Comparison of ENCODE assay signal across 8 cellular contexts in the genomic region with DNA sequence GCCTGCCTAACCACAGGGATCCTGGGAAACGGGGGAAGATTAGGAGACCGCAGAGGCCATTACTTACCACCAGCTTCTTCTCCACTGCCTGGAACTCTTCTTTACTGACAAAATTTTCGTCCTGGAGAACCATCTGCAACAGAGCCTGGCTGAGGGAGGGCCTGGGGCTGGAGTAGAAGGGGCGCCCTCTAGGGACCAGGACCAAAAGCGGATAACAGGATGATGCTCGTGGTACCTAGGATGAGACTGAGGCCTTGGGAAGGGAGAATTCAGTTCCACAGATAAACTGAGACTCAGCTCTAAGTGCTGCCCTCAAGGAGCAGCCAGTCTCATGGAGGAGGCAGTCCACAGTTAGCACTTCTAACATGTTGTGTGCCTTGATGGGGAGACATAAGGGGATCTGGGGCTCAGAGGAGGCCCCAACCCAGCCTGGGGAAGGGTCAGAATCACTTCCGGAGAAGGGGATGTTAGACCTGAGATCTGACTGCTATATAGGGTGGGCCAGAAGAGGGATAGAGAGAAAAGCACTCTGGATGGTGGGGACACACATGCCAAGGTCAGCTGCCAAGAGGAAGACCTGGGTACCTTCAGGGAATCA. TPM values are rescaled to one million over a fixed set of nuclear protein-coding genes. Genes with fewer than 3 reads are reported as not detected.
DNase-seq lines count a peak whose midpoint lies in the region; ATAC-seq and TF ChIP-seq lines count a peak whose summit lies in the region.

No MANE protein-coding gene starts in this region.

- H3K9me3 ChIP-seq in skeletal muscle satellite cell (replicated peaks; ENCODE audit: low read length), result no peaks in the 10 kb centered on the region

- H3K4me3 ChIP-seq in epithelial cell of proximal tubule (ENCODE audit: low read depth, low read length) (no peak overlapping the region), skeletal muscle satellite cell (ENCODE audit: low read length) (no peak overlapping the region)

- CTCF ChIA-PET in RWPE1 (lab: Yijun Ruan, JAX), result interaction anchor here (1.0 kb wide), 1 partner anchor 97 kb away, joined by 3 read pairs; no protein-coding TSS in a partner anchor

- POLR2A ChIA-PET in RWPE1 (lab: Yijun Ruan, JAX; ENCODE audit: low non-redundant PET), result interaction anchor here (1.6 kb wide), 1 partner anchor 13 kb away, joined by 6 read pairs; no protein-coding TSS in a partner anchor

- H3K36me3 ChIP-seq in skeletal muscle satellite cell (ENCODE audit: insufficient read depth, low read length), result no peaks in the 10 kb centered on the region

- TF ChIP-seq CTCF in 22Rv1 (IDR thresholded peaks at IDR 0.05), result peak; percentile 77
- no peak; the same call in 1 of the 2 replicates for TF ChIP-seq CTCF in RWPE1 (conservative IDR thresholded peaks at IDR 0.05; ENCODE audit: low read depth)
- peak; percentile 65 for TF ChIP-seq CTCF in epithelial cell of proximal tubule (conservative IDR thresholded peaks at IDR 0.05; ENCODE audit: low read depth, low read length)

- no peaks in the 10 kb centered on the region for H3K27me3 ChIP-seq in skeletal muscle satellite cell (ENCODE audit: control insufficient read depth, insufficient read depth, low read length)

- H3K4me2 ChIP-seq in skeletal muscle satellite cell (ENCODE audit: low read length), result peak overlapping the region; percentile 94

- peak overlapping the region; percentile 83 for H3K9ac ChIP-seq in skeletal muscle satellite cell (ENCODE audit: low read depth, low read length)

- peaks cover 10% of the 10 kb centered on the region for H3K4me1 ChIP-seq in skeletal muscle satellite cell (ENCODE audit: control insufficient read depth, insufficient read depth, low read length)

- peak overlapping the region; percentile 90 for H3K27ac ChIP-seq in 22Rv1
- peak overlapping the region; percentile 95 for H3K27ac ChIP-seq in RWPE1

- DNase-seq in ELR (ENCODE audit: low read depth), result peak; percentile 56
- no peak for DNase-seq in RWPE1 (ENCODE audit: low spot score)
- no peak for DNase-seq in epithelial cell of proximal tubule (ENCODE audit: low read depth)
- DNase-seq in 8988T, result no peak
- DNase-seq in GF-D8 (lab: John Stamatoyannopoulos, UW), result no peak

- ATAC-seq in HG03139 (IDR thresholded peaks at IDR 0.05; ENCODE audit: unreplicated experiment), result no peak

RNA-seq across cellular contexts. Expression of gene SPATA24, which starts 1.2 kb away (rescaled TPM):
- 2.2 and 5.3 TPM in 2 replicates for total RNA-seq in epithelial cell of proximal tubule
- 2.0 and 6.3 TPM in 2 replicates for total RNA-seq in skeletal muscle satellite cell (2012; rRNA removed)

RNA-seq across cellular contexts. Expression of gene PROB1, which starts 7.8 kb away (rescaled TPM):
- 2.7 and 3.1 TPM in 2 replicates for total RNA-seq in epithelial cell of proximal tubule
- 0.87 and 1.5 TPM in 2 replicates for total RNA-seq in skeletal muscle satellite cell (2012; rRNA removed)

RNA-seq across cellular contexts. Expression of gene MZB1, which starts 12.9 kb away (rescaled TPM):
- not detected in 2 replicates for total RNA-seq in epithelial cell of proximal tubule
- not detected in 2 replicates for total RNA-seq in skeletal muscle satellite cell (2012; rRNA removed)

RNA-seq across cellular contexts. Expression of gene SLC23A1, which starts 19.6 kb away (rescaled TPM):
- 0.07 TPM in 1 of 2 replicates, not detected in the other for total RNA-seq in epithelial cell of proximal tubule
- total RNA-seq in skeletal muscle satellite cell (2012; rRNA removed), result not detected in 2 replicates

RNA-seq across cellular contexts. Expression of gene DNAJC18, which starts 36.7 kb away (rescaled TPM):
- 4.5 and 5.9 TPM in 2 replicates for total RNA-seq in epithelial cell of proximal tubule
- 2.2 and 3.5 TPM in 2 replicates for total RNA-seq in skeletal muscle satellite cell (2012; rRNA removed)
